Comparison of ENCODE assay signal across 25 cellular contexts in genomic region chr4:186823989-186824388, GRCh38.
DNase-seq lines count a peak whose midpoint lies in the region; ATAC-seq and TF ChIP-seq lines count a peak whose summit lies in the region.
"Had no signal": no experiment of that assay in that cellular context is flagged by ENCODE, and none has a peak within 500 bp of the region (broad histone marks: within the 10 kb centered on the region; RNA-seq: fewer than 3 reads in every experiment).

No MANE protein-coding gene starts in this region.

- H3K4me1 ChIP-seq in adipocyte (ENCODE audit: control insufficient read depth, insufficient read depth, low read length), result peaks cover 9% of the 10 kb centered on the region
- H3K4me1 ChIP-seq: lower lobe of right lung, psoas muscle had no signal

- H3K36me3 ChIP-seq in adipocyte (ENCODE audit: control insufficient read depth, insufficient read depth, low read length, severe bottlenecking), result no peaks in the 10 kb centered on the region
- H3K36me3 ChIP-seq: gastroesophageal sphincter, lower lobe of right lung had no signal

- no peak for TF ChIP-seq CTCF in fibroblast of pulmonary artery (IDR thresholded peaks at IDR 0.05; ENCODE audit: low read length, missing control alignments)

- no peaks in the 10 kb centered on the region for H3K9me3 ChIP-seq in adipocyte (ENCODE audit: control insufficient read depth, low read length)
- H3K9me3 ChIP-seq: gastroesophageal sphincter, lower lobe of right lung, psoas muscle had no signal

- DNase-seq in DMS 273 (lab: John Stamatoyannopoulos, UW; ENCODE audit: unreplicated experiment), result peak; percentile 64
- peak; percentile 27 for DNase-seq in NCI-H1694 (lab: John Stamatoyannopoulos, UW)
- DNase-seq in adipocyte (ENCODE audit: low read depth), result peak; percentile 57
- DNase-seq in fibroblast of pulmonary artery (ENCODE audit: low read depth), result peak; percentile 39
- DNase-seq in NCI-H1930 (lab: John Stamatoyannopoulos, UW), result no peak
- DNase-seq in NCI-H748 treated with DMSO at 0.1 percent for 48 hours (lab: John Stamatoyannopoulos, UW), result no peak
- DNase-seq: activated CD4-positive, alpha-beta T cell treated with anti-CD3 and anti-CD28 coated beads for 1 hour; activated CD8-positive, alpha-beta memory T cell treated with anti-CD3 and anti-CD28 coated beads for 24 hours; activated naive CD4-positive, alpha-beta T cell treated with Interleukin-2 at 50 U/mL for 16 hours; activated T-cell treated with anti-CD3 and anti-CD28 coated beads, Interleukin-2, amount 50 U/mL, for 24 hours; CD4-positive, CD25-positive, alpha-beta regulatory T cell; DMS79; lower lobe of right lung; NCI-H1092; NCI-H2081; NCI-H510A; psoas muscle; stimulated activated CD4-positive, alpha-beta T cell treated with anti-CD3 and anti-CD28 coated beads, Interleukin-2, amount 100 ng/mL, for 24 hours; T1000 had no signal

- no peaks in the 10 kb centered on the region for H3K27me3 ChIP-seq in adipocyte (replicated peaks; ENCODE audit: control insufficient read depth, insufficient read depth, low read length)
- H3K27me3 ChIP-seq: gastroesophageal sphincter had no signal

- no peak for ATAC-seq in HG03045 (IDR thresholded peaks at IDR 0.05; ENCODE audit: unreplicated experiment)
- ATAC-seq in activated CD4-positive, CD25-positive, alpha-beta regulatory T cell treated with anti-CD3 and anti-CD28 coated beads, Interleukin-2, amount 50 U/mL, for 24 hours, result no peak
- ATAC-seq: gastroesophageal sphincter; lower lobe of right lung; psoas muscle; Right ventricle myocardium inferior; stimulated activated memory B cell treated with anti-CD40 and anti-IgM and Interleukin-4, amounts not matched to agents 10 μg/mL and 1 μg/mL and 100 μg/mL, for 72 hours had no signal

- no peak overlapping the region for H3K9ac ChIP-seq in adipocyte (ENCODE audit: low read length)

- no peak overlapping the region for H3K4me3 ChIP-seq in adipocyte (ENCODE audit: low read length)
- H3K4me3 ChIP-seq in fibroblast of pulmonary artery (replicated peaks; ENCODE audit: low read depth, low read length), result no peak overlapping the region
- H3K4me3 ChIP-seq: gastroesophageal sphincter, lower lobe of right lung, psoas muscle, skin epidermis had no signal

Comparison
In these comparisons a context has a peak if more than half of its experiments do, and no peak if none do; other contexts are left out.
1. DNase-seq: peak in DMS 273 (single experiment), NCI-H1694 (single experiment), adipocyte (single experiment) and fibroblast of pulmonary artery (single experiment); none in NCI-H1930 (0 of 2) and NCI-H748 treated with DMSO at 0.1 percent for 48 hours (single experiment).